In genomic region chr17:77493901-77494663, GRCh38 we compare ENCODE assay signal across 1 cellular context.
TF ChIP-seq lines count a peak whose summit lies in the region.

No MANE protein-coding gene starts in this region.

TF ChIP-seq in SK-N-SH, 30 proteins besides CTCF, POLR2A, EP300 and RAD21 (continued from another document):
- TF ChIP-seq SMC3 (IDR thresholded peaks at IDR 0.05; ENCODE audit: low read depth, low read length): no peak
- TF ChIP-seq USF2 (IDR thresholded peaks at IDR 0.05; ENCODE audit: borderline replicate concordance, low read depth, low read length): no peak
- no peak for TF ChIP-seq FOXM1 (IDR thresholded peaks at IDR 0.05; ENCODE audit: low read depth)
- TF ChIP-seq TCF12 (IDR thresholded peaks at IDR 0.05): no peak
- no peak for TF ChIP-seq ZBTB33 (IDR thresholded peaks at IDR 0.05; ENCODE audit: borderline replicate concordance, low read depth)
- no peak for TF ChIP-seq MAX (IDR thresholded peaks at IDR 0.05; ENCODE audit: low read depth)
- no peak for TF ChIP-seq GATA2 (CRISPR knock-in tag; IDR thresholded peaks at IDR 0.05)
- TF ChIP-seq NRF1 (IDR thresholded peaks at IDR 0.05; ENCODE audit: low read depth, low read length): no peak
- no peak for TF ChIP-seq IRF3 (IDR thresholded peaks at IDR 0.05; ENCODE audit: low read depth, low read length)
- TF ChIP-seq NFIC (IDR thresholded peaks at IDR 0.05; ENCODE audit: borderline replicate concordance): no peak
TF ChIP-seq in SK-N-SH: peak in this region for 0.
